1 cellular context compared by ENCODE assay signal in genomic region chr6:90256698-90257485, GRCh38.
A peak's percentile ranks its signal among the peaks of the same experiment; 100 is the strongest.
TF ChIP-seq lines count a peak whose summit lies in the region.

No MANE protein-coding gene starts in this region.

TF ChIP-seq in IMR-90, 13 proteins besides CTCF, POLR2A, EP300 and RAD21:
- TF ChIP-seq USF2 (IDR thresholded peaks at IDR 0.05; ENCODE audit: low read depth, low read length) (no peak), CEBPB (IDR thresholded peaks at IDR 0.05; ENCODE audit: low read depth, low read length) (peak; percentile 21; the same call in 1 of the 2 replicates), CHD1 (IDR thresholded peaks at IDR 0.05; ENCODE audit: low read depth, low read length) (no peak), FOS (IDR thresholded peaks at IDR 0.05; ENCODE audit: low read depth, low read length) (peak; percentile 40), RFX5 (IDR thresholded peaks at IDR 0.05; ENCODE audit: low read depth, low read length) (no peak), RCOR1 (IDR thresholded peaks at IDR 0.05; ENCODE audit: insufficient replicate concordance, low read length) (no peak)
